ENCODE assay signal across 20 cellular contexts in genomic region chr1:7745783-7746182, GRCh38. TPM values are rescaled to one million over a fixed set of nuclear protein-coding genes. Genes with fewer than 3 reads are reported as not detected.
A peak's percentile ranks its signal among the peaks of the same experiment; 100 is the strongest.
DNase-seq lines count a peak whose midpoint lies in the region; ATAC-seq and TF ChIP-seq lines count a peak whose summit lies in the region.
"Had no signal": no experiment of that assay in that cellular context is flagged by ENCODE, and none has a peak within 500 bp of the region (broad histone marks: within the 10 kb centered on the region; RNA-seq: fewer than 3 reads in every experiment).

No MANE protein-coding gene starts in this region.

- no peak for TF ChIP-seq POLR2A in breast epithelium (IDR thresholded peaks at IDR 0.05)
- no peak for TF ChIP-seq POLR2A in thyroid gland (IDR thresholded peaks at IDR 0.05)

- intact Hi-C loops in breast epithelium (cut with DNase I; ENCODE audit: low total_unique reads), result no loop called here
- intact Hi-C loops in left lung (cut with DNase I), result no loop called here
- intact Hi-C loops in thyroid gland (cut with DNase I), result no loop called here

- CTCF ChIA-PET in RWPE1 (lab: Yijun Ruan, JAX), result interaction anchor here (0.5 to 11.5 kb wide), 2 partner anchors 78 to 603 kb away, joined by 8 to 289 read pairs; no protein-coding TSS in a partner anchor

- POLR2A ChIA-PET in RWPE1 (lab: Yijun Ruan, JAX; ENCODE audit: low non-redundant PET), result no interaction called here

- H3K27ac ChIP-seq in RWPE1 (no peak overlapping the region; the same call in 1 of the 2 replicates), breast epithelium (peak overlapping the region; percentile 39 to 43), left lung (no peak overlapping the region), thyroid gland (no peak overlapping the region)
- H3K27ac ChIP-seq: neutrophil, psoas muscle, SK-N-MC, testis had no signal

- 84 to 86% methylated on average over 10 of the region's 10 CpGs for WGBS in thyroid gland, 2 donors

- H3K4me3 ChIP-seq in breast epithelium (no peak overlapping the region), left lung (no peak overlapping the region), thyroid gland (replicated peaks in 1 of 3) (no peak overlapping the region)
- H3K4me3 ChIP-seq: MG63, psoas muscle, SK-N-MC, testis had no signal

- DNase-seq in RWPE1 (ENCODE audit: low spot score), result peak; percentile 80
- peak; percentile 60 to 67 for DNase-seq in breast epithelium (ENCODE audit: low spot score in 2 of 2)
- peak in 1 of 2 donors; percentile 39 for DNase-seq in left lung
- peak; percentile 16 to 18 for DNase-seq in thyroid gland
- no peak for DNase-seq in NCI-H446 (lab: John Stamatoyannopoulos, UW)
- no peak for DNase-seq in NCI-H2107 treated with DMSO at 0.1 percent for 48 hours (lab: John Stamatoyannopoulos, UW; ENCODE audit: unreplicated experiment)
- DNase-seq in DMS 273 (lab: John Stamatoyannopoulos, UW; ENCODE audit: unreplicated experiment), result no peak
- DNase-seq: activated naive CD8-positive, alpha-beta T cell treated with anti-CD3 and anti-CD28 coated beads, Interleukin-2, amount 50 U/mL, for 24 hours; activated T-cell treated with anti-CD3 and anti-CD28 coated beads, Interleukin-2, amount 50 U/mL, for 1 hour; BE2C; foreskin fibroblast; left cardiac atrium; mesenchymal stem cell; MG63; NCI-H1436; psoas muscle; stimulated activated naive CD4-positive, alpha-beta T cell; testis had no signal

- peak; percentile 95 for ATAC-seq in left lung
- ATAC-seq: activated naive CD8-positive, alpha-beta T cell treated with anti-CD3 and anti-CD28 coated beads, Interleukin-2, amount 50 U/mL, for 24 hours; left cardiac atrium; psoas muscle had no signal

- no peaks in the 10 kb centered on the region for H3K9me3 ChIP-seq in breast epithelium
- H3K9me3 ChIP-seq in left lung, result no peaks in the 10 kb centered on the region
- H3K9me3 ChIP-seq in thyroid gland, result no peaks in the 10 kb centered on the region
- H3K9me3 ChIP-seq: BE2C, MG63, neutrophil, psoas muscle, testis had no signal

- H3K27me3 ChIP-seq in breast epithelium, result no peaks in the 10 kb centered on the region
- no peaks in the 10 kb centered on the region for H3K27me3 ChIP-seq in left lung
- no peaks in the 10 kb centered on the region for H3K27me3 ChIP-seq in thyroid gland
- H3K27me3 ChIP-seq: BE2C, MG63, neutrophil, testis had no signal

- H3K4me1 ChIP-seq in breast epithelium (no peaks in the 10 kb centered on the region), left lung (no peaks in the 10 kb centered on the region), thyroid gland (no peaks in the 10 kb centered on the region)
- H3K4me1 ChIP-seq: BE2C, psoas muscle, testis had no signal

- no peak for TF ChIP-seq CTCF in RWPE1 (conservative IDR thresholded peaks at IDR 0.05; ENCODE audit: low read depth)
- no peak for TF ChIP-seq CTCF in breast epithelium (IDR thresholded peaks at IDR 0.05)
- no peak for TF ChIP-seq CTCF in left lung (IDR thresholded peaks at IDR 0.05)
- no peak for TF ChIP-seq CTCF in thyroid gland (IDR thresholded peaks at IDR 0.05)

- H3K36me3 ChIP-seq in breast epithelium, result no peaks in the 10 kb centered on the region
- no peaks in the 10 kb centered on the region for H3K36me3 ChIP-seq in left lung
- no peaks in the 10 kb centered on the region for H3K36me3 ChIP-seq in thyroid gland
- H3K36me3 ChIP-seq: BE2C, MG63, neutrophil had no signal

RNA-seq across cellular contexts. Expression of gene VAMP3, which starts 25.3 kb away (rescaled TPM):
- total RNA-seq in breast epithelium (100 to 1,000 TPM in 1 of 3 donors, 10 to 100 TPM in 2; 75.7 to 167 (median 81.2) TPM), left lung (100 to 1,000 TPM; 110 to 111 TPM), thyroid gland (100 to 1,000 TPM in 2 of 4 donors, 10 to 100 TPM in 2; 82.8 to 731 (median 95.2) TPM)

RNA-seq across cellular contexts. Expression of gene PER3, which starts 38.3 kb away (rescaled TPM):
- 10 to 100 TPM; 15.4 to 22.9 (median 16.0) TPM for total RNA-seq in breast epithelium
- 10 to 100 TPM; 14.8 to 16.1 TPM for total RNA-seq in left lung
- total RNA-seq in thyroid gland, result 10 to 100 TPM in 3 of 4 donors, 1 to 10 TPM in 1; 8.9 to 30.9 (median 20.9) TPM

Comparison
In these comparisons a context has a peak if more than half of its experiments do, and no peak if none do; other contexts are left out.
1. DNase-seq: peak in RWPE1 (single experiment), breast epithelium (2 of 2) and thyroid gland (2 of 2); none in NCI-H446 (0 of 2), NCI-H2107 treated with DMSO at 0.1 percent for 48 hours (single experiment) and DMS 273 (single experiment).
2. H3K27ac ChIP-seq: peak in breast epithelium (2 of 2); none in RWPE1 (single experiment), left lung (0 of 2) and thyroid gland (0 of 3).